8 cellular contexts compared by ENCODE assay signal in genomic region chr17:39402890-39403605, GRCh38. TPM values are rescaled to one million over a fixed set of nuclear protein-coding genes. Genes with fewer than 3 reads are reported as not detected.
DNase-seq lines count a peak whose midpoint lies in the region; ATAC-seq and TF ChIP-seq lines count a peak whose summit lies in the region.

No MANE protein-coding gene starts in this region.

- peak overlapping the region; percentile 89 for H3K4me3 Mint-ChIP-seq in activated naive CD8-positive, alpha-beta T cell treated with anti-CD3 and anti-CD28 coated beads, Interleukin-2, amount 50 U/mL, for 24 hours

- H3K36me3 ChIP-seq in DND-41 (ENCODE audit: insufficient read depth, low read length) = peaks cover 23% of the 10 kb centered on the region
- no peaks in the 10 kb centered on the region; the same call in 1 of the 2 replicates for H3K36me3 ChIP-seq in KMS-11 (ENCODE audit: insufficient read depth)
- H3K36me3 ChIP-seq in neural cell (ENCODE audit: insufficient read depth, low read length) = peaks cover 1% of the 10 kb centered on the region

- peaks cover 64% of the 10 kb centered on the region for H3K4me1 Mint-ChIP-seq in activated naive CD8-positive, alpha-beta T cell treated with anti-CD3 and anti-CD28 coated beads, Interleukin-2, amount 50 U/mL, for 24 hours

- ATAC-seq in DND-41 (ENCODE audit: insufficient read depth, low read depth) = no peak
- ATAC-seq in activated naive CD8-positive, alpha-beta T cell treated with anti-CD3 and anti-CD28 coated beads, Interleukin-2, amount 50 U/mL, for 24 hours = no peak
- ATAC-seq in HG03097 (IDR thresholded peaks at IDR 0.05; ENCODE audit: low FRiP score, unreplicated experiment) = no peak

- peak overlapping the region; percentile 84; the same call in 1 of the 2 replicates for H3K9ac ChIP-seq in DND-41 (ENCODE audit: low read depth, low read length)
- H3K9ac ChIP-seq in KMS-11 = no peak overlapping the region
- no peak overlapping the region for H3K9ac ChIP-seq in neural cell (ENCODE audit: low read length)

- TF ChIP-seq RAD21 in neural cell (conservative IDR thresholded peaks at IDR 0.05) = no peak

- no peaks in the 10 kb centered on the region for H3K9me3 Mint-ChIP-seq in activated naive CD8-positive, alpha-beta T cell treated with anti-CD3 and anti-CD28 coated beads, Interleukin-2, amount 50 U/mL, for 24 hours

- intact Hi-C loops in posterior vena cava (cut with DNase I) = loop anchor here in 1 of 2 donors (10.0 kb wide), 1 partner anchor 128 kb away; no protein-coding TSS in a partner anchor

- H3K4me3 ChIP-seq in DND-41 (ENCODE audit: low read depth in 1 of 2, low read length in 2 of 2) (peak overlapping the region in 1 of 2 experiments; percentile 100; a peak in 2 of 4 replicates), KMS-11 (IDR thresholded peaks at IDR 0.05; ENCODE audit: insufficient read depth, low read depth, low read length) (no peak overlapping the region), neural cell (ENCODE audit: low read length) (peak overlapping the region; percentile 99)

- no peaks in the 10 kb centered on the region for H3K27me3 Mint-ChIP-seq in activated naive CD8-positive, alpha-beta T cell treated with anti-CD3 and anti-CD28 coated beads, Interleukin-2, amount 50 U/mL, for 24 hours

- H3K27ac Mint-ChIP-seq in activated naive CD8-positive, alpha-beta T cell treated with anti-CD3 and anti-CD28 coated beads, Interleukin-2, amount 50 U/mL, for 24 hours = peak overlapping the region; percentile 70

- no peaks in the 10 kb centered on the region for H3K9me2 ChIP-seq in neural cell (ENCODE audit: insufficient read depth, low read length)

- DNase-seq in DND-41 (no peak), NCI-H1048 (lab: John Stamatoyannopoulos, UW) (no peak), hippocampal formation (lab: John Stamatoyannopoulos, UW) (no peak), posterior vena cava (ENCODE audit: low spot score) (no peak)
- DNase-seq in activated naive CD8-positive, alpha-beta T cell treated with anti-CD3 and anti-CD28 coated beads, Interleukin-2, amount 50 U/mL, for 24 hours = no peak

- no peak for TF ChIP-seq EP300 in neural cell (conservative IDR thresholded peaks at IDR 0.05; ENCODE audit: poor library complexity, severe bottlenecking)

- H3K27me3 ChIP-seq in DND-41 (ENCODE audit: insufficient read depth, low read length, poor library complexity) = no peaks in the 10 kb centered on the region
- H3K27me3 ChIP-seq in KMS-11 (ENCODE audit: insufficient read depth, low read depth) = no peaks in the 10 kb centered on the region
- H3K27me3 ChIP-seq in neural cell (ENCODE audit: insufficient read depth, low read depth, low read length) = no peaks in the 10 kb centered on the region

- H3K36me3 Mint-ChIP-seq in activated naive CD8-positive, alpha-beta T cell treated with anti-CD3 and anti-CD28 coated beads, Interleukin-2, amount 50 U/mL, for 24 hours (ENCODE audit: low read depth) = peaks cover 8% of the 10 kb centered on the region

- H3K4me1 ChIP-seq in DND-41 (ENCODE audit: insufficient read depth, low read length) (peaks cover 27% of the 10 kb centered on the region), KMS-11 (ENCODE audit: low read depth, poor library complexity, severe bottlenecking) (peaks cover 15% of the 10 kb centered on the region)

- peak overlapping the region; percentile 78 for H3K4me2 ChIP-seq in DND-41 (ENCODE audit: insufficient read depth, low read length)
- peak overlapping the region; percentile 52 for H3K4me2 ChIP-seq in KMS-11
- H3K4me2 ChIP-seq in neural cell (ENCODE audit: low read length) = no peak overlapping the region

- H3F3A ChIP-seq in neural cell (ENCODE audit: insufficient read depth, low read length, poor library complexity, severe bottlenecking) = no peaks in the 10 kb centered on the region

- H3K79me2 ChIP-seq in DND-41 (ENCODE audit: insufficient read depth, low read length) (peaks cover 32% of the 10 kb centered on the region), KMS-11 (ENCODE audit: insufficient read depth, low read depth) (peaks cover 6% of the 10 kb centered on the region; the same call in 1 of the 2 replicates), neural cell (replicated peaks; ENCODE audit: insufficient read depth, low read length) (peaks cover 32% of the 10 kb centered on the region)

- H3K27ac ChIP-seq in DND-41 (ENCODE audit: low read length) (no peak overlapping the region), KMS-11 (no peak overlapping the region), neural cell (ENCODE audit: low read length) (no peak overlapping the region)

- no peak for TF ChIP-seq CTCF in DND-41 (IDR thresholded peaks at IDR 0.05; ENCODE audit: borderline replicate concordance, extremely low read depth, low read length, poor library complexity, severe bottlenecking)
- no peak for TF ChIP-seq CTCF in KMS-11 (conservative IDR thresholded peaks at IDR 0.05; ENCODE audit: low read depth, low read length)
- TF ChIP-seq CTCF in neural cell (IDR thresholded peaks at IDR 0.05; ENCODE audit: poor library complexity, severe bottlenecking) = no peak

- H4K20me1 ChIP-seq in DND-41 (ENCODE audit: insufficient read depth, low read length) (peaks cover 14% of the 10 kb centered on the region; the same call in 1 of the 2 replicates), KMS-11 (ENCODE audit: insufficient read depth) (no peaks in the 10 kb centered on the region), neural cell (ENCODE audit: insufficient read depth) (no peaks in the 10 kb centered on the region)

- no peak overlapping the region for H2AFZ ChIP-seq in DND-41 (ENCODE audit: low read depth, low read length)
- no peak overlapping the region for H2AFZ ChIP-seq in KMS-11 (ENCODE audit: low read depth)
- no peak overlapping the region for H2AFZ ChIP-seq in neural cell (ENCODE audit: low read depth, low read length)

- H3K9me3 ChIP-seq in DND-41 (ENCODE audit: insufficient read depth, low read length, severe bottlenecking) (no peaks in the 10 kb centered on the region), neural cell (ENCODE audit: low read length) (no peaks in the 10 kb centered on the region)

TF ChIP-seq in neural cell, 6 proteins besides CTCF, POLR2A, EP300 and RAD21:
- no peak for TF ChIP-seq POLR2AphosphoS5 (IDR thresholded peaks at IDR 0.05)
- TF ChIP-seq SMC3 (conservative IDR thresholded peaks at IDR 0.05; ENCODE audit: poor library complexity) = no peak
- TF ChIP-seq, protein P1, sequence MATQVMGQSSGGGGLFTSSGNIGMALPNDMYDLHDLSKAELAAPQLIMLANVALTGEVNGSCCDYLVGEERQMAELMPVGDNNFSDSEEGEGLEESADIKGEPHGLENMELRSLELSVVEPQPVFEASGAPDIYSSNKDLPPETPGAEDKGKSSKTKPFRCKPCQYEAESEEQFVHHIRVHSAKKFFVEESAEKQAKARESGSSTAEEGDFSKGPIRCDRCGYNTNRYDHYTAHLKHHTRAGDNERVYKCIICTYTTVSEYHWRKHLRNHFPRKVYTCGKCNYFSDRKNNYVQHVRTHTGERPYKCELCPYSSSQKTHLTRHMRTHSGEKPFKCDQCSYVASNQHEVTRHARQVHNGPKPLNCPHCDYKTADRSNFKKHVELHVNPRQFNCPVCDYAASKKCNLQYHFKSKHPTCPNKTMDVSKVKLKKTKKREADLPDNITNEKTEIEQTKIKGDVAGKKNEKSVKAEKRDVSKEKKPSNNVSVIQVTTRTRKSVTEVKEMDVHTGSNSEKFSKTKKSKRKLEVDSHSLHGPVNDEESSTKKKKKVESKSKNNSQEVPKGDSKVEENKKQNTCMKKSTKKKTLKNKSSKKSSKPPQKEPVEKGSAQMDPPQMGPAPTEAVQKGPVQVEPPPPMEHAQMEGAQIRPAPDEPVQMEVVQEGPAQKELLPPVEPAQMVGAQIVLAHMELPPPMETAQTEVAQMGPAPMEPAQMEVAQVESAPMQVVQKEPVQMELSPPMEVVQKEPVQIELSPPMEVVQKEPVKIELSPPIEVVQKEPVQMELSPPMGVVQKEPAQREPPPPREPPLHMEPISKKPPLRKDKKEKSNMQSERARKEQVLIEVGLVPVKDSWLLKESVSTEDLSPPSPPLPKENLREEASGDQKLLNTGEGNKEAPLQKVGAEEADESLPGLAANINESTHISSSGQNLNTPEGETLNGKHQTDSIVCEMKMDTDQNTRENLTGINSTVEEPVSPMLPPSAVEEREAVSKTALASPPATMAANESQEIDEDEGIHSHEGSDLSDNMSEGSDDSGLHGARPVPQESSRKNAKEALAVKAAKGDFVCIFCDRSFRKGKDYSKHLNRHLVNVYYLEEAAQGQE (IDR thresholded peaks at IDR 0.05; ENCODE audit: borderline replicate concordance) = no peak
- no peak for TF ChIP-seq TAF1 (IDR thresholded peaks at IDR 0.05; ENCODE audit: low read depth)
- TF ChIP-seq EZH2 (IDR thresholded peaks at IDR 0.05; ENCODE audit: borderline replicate concordance, insufficient read depth, low read length, poor library complexity, severe bottlenecking) = no peak
- TF ChIP-seq MXI1 (conservative IDR thresholded peaks at IDR 0.05; ENCODE audit: poor library complexity, severe bottlenecking) = no peak

RNA-seq across cellular contexts. Expression of gene FBXL20, which starts 1.6 kb away (rescaled TPM):
- polyA plus RNA-seq in neural cell = 12.0 and 15.5 TPM in 2 replicates
- polyA minus RNA-seq in neural cell = 30.7 and 48.7 TPM in 2 replicates
- 10 to 100 TPM; 13.7 to 15.4 TPM for total RNA-seq in posterior vena cava

RNA-seq across cellular contexts. Expression of gene MED1, which starts 48.0 kb away (rescaled TPM):
- polyA plus RNA-seq in neural cell = 16.4 and 18.7 TPM in 2 replicates
- 39.4 and 54.2 TPM in 2 replicates for polyA minus RNA-seq in neural cell
- 10 to 100 TPM; 26.4 to 27.1 TPM for total RNA-seq in posterior vena cava

RNA-seq across cellular contexts. Expression of gene CDK12, which starts 58.2 kb away (rescaled TPM):
- 10.4 and 21.7 TPM in 2 replicates for polyA plus RNA-seq in neural cell
- polyA minus RNA-seq in neural cell = 48.9 and 65.8 TPM in 2 replicates
- total RNA-seq in posterior vena cava = 10 to 100 TPM; 37.6 to 40.8 TPM
